Comparison of ENCODE assay signal across 10 cellular contexts in genomic region chr5:54524082-54524481, GRCh38. TPM values are rescaled to one million over a fixed set of nuclear protein-coding genes. Genes with fewer than 3 reads are reported as not detected.
A peak's percentile ranks its signal among the peaks of the same experiment; 100 is the strongest.
DNase-seq lines count a peak whose midpoint lies in the region; ATAC-seq and TF ChIP-seq lines count a peak whose summit lies in the region.
"Had no signal": no experiment of that assay in that cellular context is flagged by ENCODE, and none has a peak within 500 bp of the region (broad histone marks: within the 10 kb centered on the region; RNA-seq: fewer than 3 reads in every experiment).

No MANE protein-coding gene starts in this region.

- intact Hi-C loops in heart right ventricle (cut with DNase I), result loop anchor here in 3 of 10 donors (5.0 to 10.0 kb wide), 3 partner anchors 123 to 193 kb away; no protein-coding TSS in a partner anchor
- intact Hi-C loops in right cardiac atrium (cut with DNase I), result loop anchor here in 2 of 4 donors (10.0 kb wide), 2 partner anchors 111 to 121 kb away; no protein-coding TSS in a partner anchor
- intact Hi-C loops in aorta (cut with DNase I), result loop anchor here (5.0 kb wide), 2 partner anchors 58 to 178 kb away; no protein-coding TSS in a partner anchor

- H3K4me1 ChIP-seq in heart right ventricle, result peaks cover 19 to 91% (median 86%) of the 10 kb centered on the region in 9 donors
- peaks cover 22% of the 10 kb centered on the region for H3K4me1 ChIP-seq in right cardiac atrium (ENCODE audit: control insufficient read depth, insufficient read depth, low read length)
- H3K4me1 ChIP-seq in duodenal mucosa (ENCODE audit: control insufficient read depth in 1 of 2, insufficient read depth in 2 of 2, low read length in 2 of 2), result peaks cover 81 to 85% of the 10 kb centered on the region in 2 donors
- peaks cover 82 to 87% of the 10 kb centered on the region in 2 experiments for H3K4me1 ChIP-seq in neutrophil (ENCODE audit: control insufficient read depth in 1 of 2, insufficient read depth in 1 of 2, low read depth in 1 of 2, low read length in 1 of 2)
- H3K4me1 ChIP-seq in aorta (ENCODE audit: control insufficient read depth in 1 of 2, insufficient read depth in 2 of 2, low read length in 2 of 2), result peaks cover 3 to 6% of the 10 kb centered on the region in 2 donors

- TF ChIP-seq CTCF in heart right ventricle (IDR thresholded peaks at IDR 0.05) (no peak), neutrophil (IDR thresholded peaks at IDR 0.05) (no peak)

- ATAC-seq in heart right ventricle, result peak in 3 of 8 donors; percentile 4 to 12 (median 8)
- no peak for ATAC-seq in right cardiac atrium
- ATAC-seq in aorta (ENCODE audit: low FRiP score), result peak; percentile 1
- ATAC-seq in GM21576 (IDR thresholded peaks at IDR 0.05; ENCODE audit: unreplicated experiment), result no peak
- ATAC-seq in GM18858 (IDR thresholded peaks at IDR 0.05; ENCODE audit: unreplicated experiment), result no peak

- peak overlapping the region; percentile 20 to 46 for H3K9ac ChIP-seq in duodenal mucosa (ENCODE audit: low read depth in 1 of 2, low read length in 2 of 2)

- peak overlapping the region in 4 of 10 donors; percentile 8 to 99 (median 18) for H3K4me3 ChIP-seq in heart right ventricle
- no peak overlapping the region for H3K4me3 ChIP-seq in right cardiac atrium (ENCODE audit: low read length)
- H3K4me3 ChIP-seq in duodenal mucosa (ENCODE audit: low read depth in 1 of 2, low read length in 2 of 2), result peak overlapping the region; percentile 19 to 44
- H3K4me3 ChIP-seq in neutrophil (ENCODE audit: low read depth in 1 of 2, low read length in 1 of 2), result peak overlapping the region; percentile 92 to 99
- peak overlapping the region; percentile 43 to 78 for H3K4me3 ChIP-seq in aorta (ENCODE audit: low read length in 2 of 2)
- H3K4me3 ChIP-seq: testis had no signal

- H3K27me3 ChIP-seq in heart right ventricle (no peaks in the 10 kb centered on the region), right cardiac atrium (ENCODE audit: control insufficient read depth, insufficient read depth) (no peaks in the 10 kb centered on the region), duodenal mucosa (ENCODE audit: control insufficient read depth in 1 of 2, insufficient read depth in 2 of 2, low read length in 2 of 2) (no peaks in the 10 kb centered on the region), neutrophil (no peaks in the 10 kb centered on the region), aorta (ENCODE audit: control insufficient read depth in 1 of 2, insufficient read depth in 2 of 2, low read length in 1 of 2) (no peaks in the 10 kb centered on the region)
- H3K27me3 ChIP-seq: testis had no signal

- H3K36me3 ChIP-seq in heart right ventricle, result peaks cover 0 to 3% (median 0%) of the 10 kb centered on the region in 9 donors
- H3K36me3 ChIP-seq in duodenal mucosa (ENCODE audit: control insufficient read depth in 1 of 2, insufficient read depth in 2 of 2, low read length in 2 of 2), result no peaks in the 10 kb centered on the region
- peaks cover 38% of the 10 kb centered on the region for H3K36me3 ChIP-seq in neutrophil
- H3K36me3 ChIP-seq in aorta (ENCODE audit: control insufficient read depth in 1 of 2, insufficient read depth in 2 of 2, low read length in 1 of 2), result peaks cover 0 to 3% of the 10 kb centered on the region in 2 donors

- H3K27ac ChIP-seq in heart right ventricle (peak overlapping the region in 9 of 10 donors; percentile 50 to 80 (median 71)), right cardiac atrium (ENCODE audit: low read length) (no peak overlapping the region), duodenal mucosa (ENCODE audit: low read depth, low read length) (peak overlapping the region; percentile 53), neutrophil (peak overlapping the region; percentile 96), aorta (ENCODE audit: low read depth in 1 of 2, low read length in 2 of 2) (peak overlapping the region; percentile 73 to 77)

- H3K9me3 ChIP-seq in heart right ventricle (no peaks in the 10 kb centered on the region), right cardiac atrium (ENCODE audit: control insufficient read depth, low read length) (no peaks in the 10 kb centered on the region), duodenal mucosa (ENCODE audit: control insufficient read depth in 1 of 2, low read length in 2 of 2) (no peaks in the 10 kb centered on the region), neutrophil (no peaks in the 10 kb centered on the region), aorta (ENCODE audit: control insufficient read depth, low read length) (no peaks in the 10 kb centered on the region)
- H3K9me3 ChIP-seq: testis had no signal

- WGBS in heart right ventricle, 2 donors, result 64 to 70% methylated on average over 8 of the region's 8 CpGs
- whole genome bisulfite sequencing in right cardiac atrium, result 78% methylated on average over 8 of the region's 8 CpGs
- 3 to 4% methylated on average over 8 of the region's 8 CpGs for WGBS in aorta, 2 donors

- DNase-seq in heart right ventricle (no peak), right cardiac atrium (no peak), aorta (no peak), NCI-H2029 (lab: John Stamatoyannopoulos, UW) (no peak)
- DNase-seq: stimulated activated CD4-positive, alpha-beta T cell treated with anti-CD3 and anti-CD28 coated beads, Interleukin-1b, Interleukin-23, amount 100 ng/mL, for 48 hours had no signal

RNA-seq across cellular contexts. Expression of gene SNX18, which starts 6.5 kb away (rescaled TPM):
- total RNA-seq in heart right ventricle (10 to 100 TPM; 15.3 to 31.0 (median 22.1) TPM), right cardiac atrium (10 to 100 TPM; 12.0 to 14.0 (median 12.8) TPM), aorta (100 to 1,000 TPM in 1 of 2 donors, 10 to 100 TPM in 1; 84.4 to 110 TPM)
- polyA plus RNA-seq in heart right ventricle (1 to 10 TPM; 4.1 to 9.3 TPM), right cardiac atrium (3.8 TPM), aorta (10 to 100 TPM; 31.6 to 37.3 TPM)
